Comparison of ENCODE assay signal across 8 cellular contexts in the genomic region with DNA sequence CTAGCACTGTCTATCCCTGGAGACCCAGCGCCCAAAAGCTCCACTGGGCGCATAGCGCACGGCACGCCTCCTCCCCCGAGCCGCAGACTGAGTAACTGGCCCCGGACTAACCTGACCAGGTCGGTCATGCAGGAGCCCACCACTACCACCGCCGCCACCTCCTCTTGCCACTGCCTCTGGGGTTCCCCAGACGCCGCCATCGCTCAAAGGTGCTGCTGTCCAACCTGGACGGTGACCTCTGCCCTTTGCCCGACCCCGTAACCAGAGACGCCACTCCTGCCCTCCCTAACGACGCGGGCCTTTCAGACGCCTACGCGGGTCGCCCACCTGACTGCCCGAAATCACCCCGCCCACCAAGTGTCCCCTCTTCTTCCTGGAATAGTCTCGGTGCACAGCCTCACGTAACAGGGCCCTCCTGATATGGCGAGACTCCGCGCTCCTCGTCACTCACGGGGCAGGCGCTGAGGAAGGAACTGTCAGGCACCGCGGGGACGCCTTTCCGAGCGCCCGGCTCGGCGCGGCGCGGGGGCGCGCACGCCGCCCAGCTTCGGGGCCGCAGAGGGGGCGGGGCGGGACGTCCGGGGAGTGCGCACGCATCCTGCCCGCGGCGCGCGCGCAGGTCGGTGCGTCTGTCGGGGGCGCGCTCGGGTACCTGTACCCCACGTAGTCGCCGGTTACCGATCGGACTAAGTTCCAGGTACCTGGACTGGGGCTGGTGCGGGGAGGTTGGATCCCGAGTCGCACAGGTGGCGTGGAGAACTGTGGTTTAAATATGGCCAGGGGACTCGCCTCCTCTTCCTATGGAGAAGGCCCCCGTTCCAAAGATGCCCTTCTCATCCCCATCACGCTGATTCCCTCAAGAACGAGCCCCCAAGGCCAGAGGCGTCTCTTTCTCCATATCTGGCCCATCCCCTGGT. TPM values are rescaled to one million over a fixed set of nuclear protein-coding genes. Genes with fewer than 3 reads are reported as not detected.
DNase-seq lines count a peak whose midpoint lies in the region; ATAC-seq and TF ChIP-seq lines count a peak whose summit lies in the region.

A gene (plus strand): TSS at position 584 of the 917 bp plus-strand sequence. CDS start 3,828 bp downstream, outside the sequence.
A gene (minus strand): TSS at position 242 of the 917 bp plus-strand sequence. CDS start 42 bp downstream, at position 200.

- in situ Hi-C loops in KBM-7 (cut with MboI; ENCODE audit: low pct_unique_long_range_greater_than_20kb, low sequenced_read_pairs) = no loop called here

- H3K36me3 ChIP-seq in esophagus muscularis mucosa = no peaks in the 10 kb centered on the region

- TF ChIP-seq POLR2A in esophagus muscularis mucosa (IDR thresholded peaks at IDR 0.05; ENCODE audit: low read depth) = peak; percentile 88

- no peaks in the 10 kb centered on the region for H3K9me3 ChIP-seq in esophagus muscularis mucosa

- H3K27ac ChIP-seq in esophagus muscularis mucosa (replicated peaks in 1 of 4) = peak within 1 kb of the TSS; percentile 89 to 97 (median 91)

- WGBS in esophagus muscularis mucosa = under 1% methylated on average over 24 of the region's 84 CpGs

- peak within 1 kb of the TSS; percentile 69 to 83 (median 74) for H3K4me3 ChIP-seq in esophagus muscularis mucosa

- no peak for TF ChIP-seq CTCF in esophagus muscularis mucosa (IDR thresholded peaks at IDR 0.05)

- intact Hi-C loops in esophagus muscularis mucosa (cut with DNase I) = loop anchor here (2.0 kb wide), 1 partner anchor 504 kb away; no protein-coding TSS in a partner anchor

- no peaks in the 10 kb centered on the region for H3K27me3 ChIP-seq in esophagus muscularis mucosa

- peak; percentile 88 for TF ChIP-seq EP300 in esophagus muscularis mucosa (IDR thresholded peaks at IDR 0.05)

- peaks cover 20 to 39% (median 38%) of the 10 kb centered on the region in 4 donors for H3K4me1 ChIP-seq in esophagus muscularis mucosa

- DNase-seq in DMS153 treated with DMSO at 0.1 percent for 48 hours (lab: John Stamatoyannopoulos, UW; ENCODE audit: unreplicated experiment) (peak; percentile 80), KBM-7 (peak; percentile 86), esophagus muscularis mucosa (ENCODE audit: extremely low spot score) (peak; percentile 95), myocyte (ENCODE audit: low read depth) (peak; percentile 88)
- DNase-seq in activated T-cell treated with anti-CD3 and anti-CD28 coated beads, Interleukin-2, amount 50 U/mL, for 48 hours = peak; percentile 93 to 95
- DNase-seq in stimulated activated CD8-positive, alpha-beta memory T cell treated with anti-CD3 and anti-CD28 coated beads, Interleukin-7, amount 100 ng/mL, for 48 hours (ENCODE audit: extremely low read depth in 1 of 2, low read depth in 1 of 2) = peak; percentile 81 to 88

- ATAC-seq in GM21737 (IDR thresholded peaks at IDR 0.05; ENCODE audit: unreplicated experiment) = peak; percentile 80

TF ChIP-seq in PFSK-1, 5 proteins besides CTCF, POLR2A, EP300 and RAD21:
- peak; percentile 54; the same call in 1 of the 2 replicates for TF ChIP-seq TAF1 (IDR thresholded peaks at IDR 0.05; ENCODE audit: borderline replicate concordance, insufficient read depth, low read length)
- TF ChIP-seq, protein P1, sequence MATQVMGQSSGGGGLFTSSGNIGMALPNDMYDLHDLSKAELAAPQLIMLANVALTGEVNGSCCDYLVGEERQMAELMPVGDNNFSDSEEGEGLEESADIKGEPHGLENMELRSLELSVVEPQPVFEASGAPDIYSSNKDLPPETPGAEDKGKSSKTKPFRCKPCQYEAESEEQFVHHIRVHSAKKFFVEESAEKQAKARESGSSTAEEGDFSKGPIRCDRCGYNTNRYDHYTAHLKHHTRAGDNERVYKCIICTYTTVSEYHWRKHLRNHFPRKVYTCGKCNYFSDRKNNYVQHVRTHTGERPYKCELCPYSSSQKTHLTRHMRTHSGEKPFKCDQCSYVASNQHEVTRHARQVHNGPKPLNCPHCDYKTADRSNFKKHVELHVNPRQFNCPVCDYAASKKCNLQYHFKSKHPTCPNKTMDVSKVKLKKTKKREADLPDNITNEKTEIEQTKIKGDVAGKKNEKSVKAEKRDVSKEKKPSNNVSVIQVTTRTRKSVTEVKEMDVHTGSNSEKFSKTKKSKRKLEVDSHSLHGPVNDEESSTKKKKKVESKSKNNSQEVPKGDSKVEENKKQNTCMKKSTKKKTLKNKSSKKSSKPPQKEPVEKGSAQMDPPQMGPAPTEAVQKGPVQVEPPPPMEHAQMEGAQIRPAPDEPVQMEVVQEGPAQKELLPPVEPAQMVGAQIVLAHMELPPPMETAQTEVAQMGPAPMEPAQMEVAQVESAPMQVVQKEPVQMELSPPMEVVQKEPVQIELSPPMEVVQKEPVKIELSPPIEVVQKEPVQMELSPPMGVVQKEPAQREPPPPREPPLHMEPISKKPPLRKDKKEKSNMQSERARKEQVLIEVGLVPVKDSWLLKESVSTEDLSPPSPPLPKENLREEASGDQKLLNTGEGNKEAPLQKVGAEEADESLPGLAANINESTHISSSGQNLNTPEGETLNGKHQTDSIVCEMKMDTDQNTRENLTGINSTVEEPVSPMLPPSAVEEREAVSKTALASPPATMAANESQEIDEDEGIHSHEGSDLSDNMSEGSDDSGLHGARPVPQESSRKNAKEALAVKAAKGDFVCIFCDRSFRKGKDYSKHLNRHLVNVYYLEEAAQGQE (IDR thresholded peaks at IDR 0.05; ENCODE audit: insufficient read depth in 1 of 2, low read depth in 2 of 2, low read length in 2 of 2) = peak in 1 of 2 experiments; percentile 56; a peak in 1 of 4 replicates
- peak; percentile 85; the same call in 1 of the 2 replicates for TF ChIP-seq SIN3A (IDR thresholded peaks at IDR 0.05; ENCODE audit: borderline replicate concordance, insufficient read depth, low read length)
- peak; percentile 80; the same call in 1 of the 2 replicates for TF ChIP-seq POLR2AphosphoS5 (IDR thresholded peaks at IDR 0.05; ENCODE audit: low read depth, low read length)
- TF ChIP-seq FOXP2 (optimal IDR thresholded peaks at IDR 0.05; ENCODE audit: borderline replicate concordance, extremely low read depth, extremely low read length, insufficient read depth) = peak; percentile 69

RNA-seq across cellular contexts. Expression of the first gene that starts in this region (rescaled TPM):
- 18.3 TPM for polyA plus RNA-seq in PFSK-1 (2012; ENCODE audit: insufficient read length, low read depth)
- total RNA-seq in esophagus muscularis mucosa (10 to 100 TPM; 35.5 to 44.9 (median 39.9) TPM), myocyte (34.6 and 46.2 TPM in 2 replicates)
- 41.0 TPM for polyA plus RNA-seq in myocyte (2012)

RNA-seq across cellular contexts. Expression of the second gene that starts in this region (rescaled TPM):
- 1.5 TPM for polyA plus RNA-seq in PFSK-1 (2012; ENCODE audit: insufficient read length, low read depth)
- 1 to 10 TPM in 3 of 4 donors, under 1 TPM in 1; 0.63 to 5.8 (median 2.5) TPM for total RNA-seq in esophagus muscularis mucosa
- 1.5 and 2.0 TPM in 2 replicates for total RNA-seq in myocyte
- 1.9 TPM for polyA plus RNA-seq in myocyte (2012)

Comparison
In these comparisons a context has a peak if more than half of its experiments do, and no peak if none do; other contexts are left out.
1. Peak in every context shown above with its lines: DNase-seq, ATAC-seq, H3K4me3 ChIP-seq and H3K27ac ChIP-seq.